ENCODE assay signal across 8 cellular contexts in the genomic region with DNA sequence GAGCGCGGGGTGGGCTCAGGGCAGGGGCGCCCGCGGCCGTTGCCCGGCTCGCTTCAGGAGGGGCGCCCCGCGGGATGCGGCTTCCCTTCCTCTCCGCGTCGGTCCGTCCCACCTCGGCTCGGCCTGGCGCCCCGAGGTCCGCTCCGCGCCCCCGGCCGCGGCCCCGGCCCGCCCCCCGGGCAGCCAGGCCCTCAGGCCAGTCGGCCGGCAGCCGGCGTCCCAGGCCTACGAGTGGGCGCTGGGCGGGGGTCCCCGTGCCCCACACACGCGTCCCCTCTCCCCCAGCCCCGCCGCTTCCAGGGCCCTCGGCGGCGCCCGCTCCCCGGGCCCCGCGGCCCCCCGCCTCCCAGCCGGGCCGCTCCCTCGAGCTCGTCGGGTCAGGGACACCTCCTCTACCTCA. TPM values are rescaled to one million over a fixed set of nuclear protein-coding genes. Genes with fewer than 3 reads are reported as not detected.
DNase-seq lines count a peak whose midpoint lies in the region; ATAC-seq and TF ChIP-seq lines count a peak whose summit lies in the region.
"Not testable (repeated sequence)": the region's sequence is repeated elsewhere in the genome, so short reads cannot be mapped to it uniquely, and the experiment has no call there.

No MANE protein-coding gene starts in this region.

- H3K4me2 ChIP-seq in GM23248 (ENCODE audit: unreplicated experiment) = peak overlapping the region; percentile 25
- H3K4me2 ChIP-seq in neural progenitor cell = peak overlapping the region; percentile 74

- peak overlapping the region; percentile 71 for H3K9ac ChIP-seq in GM23248
- not testable (repeated sequence) for H3K9ac ChIP-seq in neural progenitor cell

- H3K79me2 ChIP-seq in GM23248 (ENCODE audit: insufficient read depth) (peaks cover 13% of the 10 kb centered on the region), neural progenitor cell (ENCODE audit: low read depth) (peaks cover 19% of the 10 kb centered on the region)

- not testable (repeated sequence) for H3K36me3 Mint-ChIP-seq in T-cell, neural progenitor cell, type B pancreatic cell

- not testable (repeated sequence) for H4K20me1 ChIP-seq in GM23248 (ENCODE audit: insufficient read depth); neural progenitor cell (ENCODE audit: low read depth)

- not testable (repeated sequence) for H3K9me3 Mint-ChIP-seq in T-cell, neural progenitor cell, type B pancreatic cell

- H3K4me3 Mint-ChIP-seq in T-cell (peak overlapping the region; percentile 84 to 93 (median 90)), neural progenitor cell (peak overlapping the region; percentile 93), type B pancreatic cell (peak overlapping the region; percentile 97)

- H3K4me3 ChIP-seq in GM23248 = peak overlapping the region; percentile 70
- peak overlapping the region; percentile 56 for H3K4me3 ChIP-seq in brain microvascular endothelial cell (ENCODE audit: low read depth, low read length)
- H3K4me3 ChIP-seq in right atrium auricular region = peak overlapping the region; percentile 62 to 72
- H3K4me3 ChIP-seq in neural progenitor cell = peak overlapping the region; percentile 74

- not testable (repeated sequence) for H3K36me3 ChIP-seq in GM23248 (ENCODE audit: low read depth); brain microvascular endothelial cell (replicated peaks); right atrium auricular region; neural progenitor cell

- H3K27ac Mint-ChIP-seq in T-cell, neural progenitor cell: not testable (repeated sequence)
- peak overlapping the region; percentile 94 for H3K27ac Mint-ChIP-seq in type B pancreatic cell

- peak overlapping the region; percentile 67 for H2AFZ ChIP-seq in GM23248
- H2AFZ ChIP-seq in neural progenitor cell (replicated peaks) = not testable (repeated sequence)

- not testable (repeated sequence) for H3K4me1 ChIP-seq in GM23248 (ENCODE audit: insufficient read depth); right atrium auricular region; neural progenitor cell

- H3K27ac ChIP-seq in GM23248, brain microvascular endothelial cell, neural progenitor cell: not testable (repeated sequence)
- peak overlapping the region; percentile 14 to 59 for H3K27ac ChIP-seq in right atrium auricular region

- H3K27me3 ChIP-seq in GM23248 (replicated peaks; ENCODE audit: insufficient read depth); brain microvascular endothelial cell (replicated peaks); right atrium auricular region; neural progenitor cell: not testable (repeated sequence)

- peaks cover 3 to 19% (median 11%) of the 10 kb centered on the region in 3 donors for H3K4me1 Mint-ChIP-seq in T-cell
- not testable (repeated sequence) for H3K4me1 Mint-ChIP-seq in neural progenitor cell; type B pancreatic cell (ENCODE audit: unreplicated experiment)

- in situ Hi-C loops in GM23248 (cut with MboI); brain microvascular endothelial cell (cut with HindIII; ENCODE audit: low pct_ligation_motif_present, low sequenced_read_pairs): not testable (repeated sequence)

- WGBS in GM23248 (ENCODE audit: low coverage in 1 of 2, low lambda C conversion rate in 2 of 2, missing lambda C conversion rate in 2 of 2), 2 experiments = 0 to 2% methylated on average over 9 to 35 of the region's 54 CpGs

- TF ChIP-seq CTCF in brain microvascular endothelial cell (IDR thresholded peaks at IDR 0.05; ENCODE audit: low read depth, low read length, missing control alignments); right atrium auricular region (IDR thresholded peaks at IDR 0.05); neural progenitor cell (IDR thresholded peaks at IDR 0.05); type B pancreatic cell (conservative IDR thresholded peaks at IDR 0.05): not testable (repeated sequence)

- CTCF ChIA-PET in T-cell (lab: Charles Lee) = not testable (repeated sequence)

- ATAC-seq in GM18502 (IDR thresholded peaks at IDR 0.05; ENCODE audit: poor library complexity, unreplicated experiment) (peak; percentile 47), HG03439 (IDR thresholded peaks at IDR 0.05; ENCODE audit: unreplicated experiment) (peak; percentile 47), T-cell (replicated peaks in 1 of 4) (peak; percentile 54 to 61 (median 60))

- POLR2A ChIA-PET in T-cell (lab: Charles Lee) = not testable (repeated sequence)

- not testable (repeated sequence) for H3K9me3 ChIP-seq in GM23248 (ENCODE audit: low read depth); right atrium auricular region; neural progenitor cell (ENCODE audit: low read depth)

- DNase-seq in GM23248 (peak; percentile 26), T-cell (peak in 1 of 34 experiments; percentile 0), neural progenitor cell (ENCODE audit: low spot score) (peak; percentile 67)
- not testable (repeated sequence) for DNase-seq in brain microvascular endothelial cell; right atrium auricular region (ENCODE audit: low spot score); type B pancreatic cell (ENCODE audit: extremely low spot score, unreplicated experiment)

- not testable (repeated sequence) for H3K27me3 Mint-ChIP-seq in T-cell; neural progenitor cell (ENCODE audit: insufficient read depth, low read depth); type B pancreatic cell

- not testable (repeated sequence) for H3K9me2 ChIP-seq in GM23248 (ENCODE audit: insufficient read depth)

- not testable (repeated sequence) for H3F3A ChIP-seq in GM23248 (ENCODE audit: insufficient read depth); neural progenitor cell (ENCODE audit: low read depth)

RNA-seq across cellular contexts. Expression of a gene that starts 31.6 kb away (rescaled TPM):
- 38.2 and 69.0 TPM in 2 replicates for total RNA-seq in GM23248 (2014; rRNA removed; shearing (Covaris generic))
- polyA plus RNA-seq in GM23248 (2016; fragmentation: Nextera tagmentation; extraction: Ambion mirVana) = 10.9 and 12.2 TPM in 2 replicates
- total RNA-seq in T-cell (100 to 1,000 TPM; 113 to 301 (median 160) TPM), right atrium auricular region (10 to 100 TPM; 26.6 to 29.2 TPM), neural progenitor cell (ENCODE audit: low replicate concordance) (114 and 136 TPM in 2 replicates), type B pancreatic cell (ENCODE audit: low replicate concordance) (85.4 and 129 TPM in 2 replicates)
